ENCODE assay signal across 38 cellular contexts in the genomic region with DNA sequence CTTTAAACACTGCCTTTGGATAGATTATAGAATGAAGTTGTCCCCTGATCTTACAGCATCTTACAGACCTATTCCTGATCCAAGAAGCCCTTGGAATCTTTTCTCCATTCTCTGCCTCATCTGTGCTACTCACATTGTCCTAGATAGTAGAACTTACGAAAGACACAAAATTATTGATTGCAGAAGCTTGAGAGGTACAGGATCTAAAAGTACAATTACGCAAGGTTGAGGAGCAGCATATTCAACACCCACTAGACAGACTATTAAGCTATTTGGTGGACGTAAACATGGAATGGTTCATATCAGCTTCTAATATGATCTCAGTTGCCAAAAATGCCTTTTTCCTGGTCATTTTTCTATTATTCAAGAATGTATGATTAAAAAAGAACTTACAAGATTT.
"Had no signal": no experiment of that assay in that cellular context is flagged by ENCODE, and none has a peak within 500 bp of the region (broad histone marks: within the 10 kb centered on the region; RNA-seq: fewer than 3 reads in every experiment).

No MANE protein-coding gene starts in this region.

- H3K36me3 ChIP-seq: adrenal gland, brain microvascular endothelial cell, breast epithelium, WERI-Rb-1 had no signal

- DNase-seq: activated CD4-positive, alpha-beta memory T cell treated with anti-CD3 and anti-CD28 coated beads, Interleukin-2, amount 10 ng/mL, durations not matched to agents 7 days and 5 days; activated CD4-positive, alpha-beta T cell treated with anti-CD3 and anti-CD28 coated beads for 1 hour; activated CD4-positive, alpha-beta T cell treated with anti-CD3 and anti-CD28 coated beads for 36 hours; activated CD4-positive, alpha-beta T cell treated with anti-CD3 and anti-CD28 coated beads for 48 hours; activated CD4-positive, alpha-beta T cell treated with anti-CD3 and anti-CD28 coated beads, Interleukin-2, amount 10 ng/mL, durations not matched to agents 7 days and 5 days; activated CD4-positive, alpha-beta T cell treated with anti-CD3 and anti-CD28 coated beads, Interleukin-2, amount 50 U/mL, for 48 hours; activated CD4-positive, CD25-positive, alpha-beta regulatory T cell; activated CD8-positive, alpha-beta memory T cell treated with anti-CD3 and anti-CD28 coated beads for 24 hours; activated CD8-positive, alpha-beta memory T cell treated with anti-CD3 and anti-CD28 coated beads, Interleukin-2, amount 10 ng/mL, durations not matched to agents 7 days and 5 days; activated CD8-positive, alpha-beta memory T cell treated with anti-CD3 and anti-CD28 coated beads, Interleukin-2, amount 50 U/mL, for 48 hours; activated CD8-positive, alpha-beta T cell treated with anti-CD3 and anti-CD28 coated beads, Interleukin-2, amount 10 ng/mL, durations not matched to agents 7 days and 5 days; activated effector memory CD4-positive, alpha-beta T cell treated with Interleukin-2 at 50 U/mL for 16 hours; activated gamma-delta T cell; activated naive CD4-positive, alpha-beta T cell treated with anti-CD3 and anti-CD28 coated beads for 36 hours; activated naive CD4-positive, alpha-beta T cell treated with anti-CD3 and anti-CD28 coated beads, Interleukin-2, amount 50 U/mL, for 16 hours; activated naive CD8-positive, alpha-beta T cell treated with anti-CD3 and anti-CD28 coated beads for 36 hours; activated T-cell treated with anti-CD3 and anti-CD28 coated beads, Interleukin-2, amount 50 U/mL, for 24 hours; activated T-cell treated with anti-CD3 and anti-CD28 coated beads, Interleukin-2, amount 50 U/mL, for 48 hours; amniotic stem cell; aorta; body of pancreas; brain microvascular endothelial cell; cerebellar nuclear complex; T-helper 1 cell; T-helper 2 cell; T-helper 9 cell; WERI-Rb-1 had no signal

- H3K4me3 ChIP-seq: adrenal gland, body of pancreas, breast epithelium had no signal

- ATAC-seq: activated CD4-positive, alpha-beta T cell treated with anti-CD3 and anti-CD28 coated beads for 36 hours; activated CD4-positive, CD25-positive, alpha-beta regulatory T cell treated with anti-CD3 and anti-CD28 coated beads, Interleukin-2, amount 50 U/mL, for 24 hours; activated CD8-positive, alpha-beta memory T cell treated with anti-CD3 and anti-CD28 coated beads, Interleukin-2, amount 10 ng/mL, durations not matched to agents 7 days and 5 days; activated CD8-positive, alpha-beta T cell treated with anti-CD3 and anti-CD28 coated beads, Interleukin-2, amount 10 ng/mL, durations not matched to agents 7 days and 5 days; activated naive CD4-positive, alpha-beta T cell treated with anti-CD3 and anti-CD28 coated beads, Interleukin-2, amount 50 U/mL, for 72 hours; body of pancreas; WTC11 had no signal

- H3K27me3 ChIP-seq: adrenal gland, body of pancreas, brain microvascular endothelial cell had no signal

- H3K4me1 Mint-ChIP-seq: activated CD4-positive, alpha-beta memory T cell treated with anti-CD3 and anti-CD28 coated beads, Interleukin-2, amount 10 ng/mL, durations not matched to agents 7 days and 5 days; activated CD4-positive, alpha-beta T cell treated with anti-CD3 and anti-CD28 coated beads for 36 hours; activated CD4-positive, alpha-beta T cell treated with anti-CD3 and anti-CD28 coated beads, Interleukin-2, amount 10 ng/mL, durations not matched to agents 7 days and 5 days; activated CD8-positive, alpha-beta memory T cell treated with anti-CD3 and anti-CD28 coated beads, Interleukin-2, amount 10 ng/mL, durations not matched to agents 7 days and 5 days; activated naive CD8-positive, alpha-beta T cell treated with anti-CD3 and anti-CD28 coated beads for 36 hours; central memory CD8-positive, alpha-beta T cell had no signal

- H3K27ac Mint-ChIP-seq: activated CD4-positive, alpha-beta memory T cell treated with anti-CD3 and anti-CD28 coated beads, Interleukin-2, amount 10 ng/mL, durations not matched to agents 7 days and 5 days; activated CD4-positive, alpha-beta T cell treated with anti-CD3 and anti-CD28 coated beads for 36 hours; activated CD4-positive, alpha-beta T cell treated with anti-CD3 and anti-CD28 coated beads, Interleukin-2, amount 10 ng/mL, durations not matched to agents 7 days and 5 days; activated CD8-positive, alpha-beta memory T cell treated with anti-CD3 and anti-CD28 coated beads, Interleukin-2, amount 10 ng/mL, durations not matched to agents 7 days and 5 days; activated CD8-positive, alpha-beta T cell treated with anti-CD3 and anti-CD28 coated beads, Interleukin-2, amount 10 ng/mL, durations not matched to agents 7 days and 5 days; activated naive CD4-positive, alpha-beta T cell treated with anti-CD3 and anti-CD28 coated beads for 36 hours; activated naive CD4-positive, alpha-beta T cell treated with anti-CD3 and anti-CD28 coated beads, Interleukin-2, amount 50 U/mL, for 72 hours; activated naive CD8-positive, alpha-beta T cell treated with anti-CD3 and anti-CD28 coated beads for 36 hours; activated T-cell treated with anti-CD3 and anti-CD28 coated beads, Interleukin-2, amount 50 U/mL, for 24 hours; activated T-helper 2 cell treated with anti-CD3 and anti-CD28 coated beads, Interferon-gamma antibody, Interleukin-2, Interleukin-4, amounts not matched to agents 10 μg/mL and 5 μg/mL and 100 μg/mL, durations not matched to agents 14 hours and 24 hours and 36 hours; T-helper 1 cell treated with Interleukin-12 subunit alpha and Interleukin-12 subunit beta and Interleukin-4 antibody, amounts not matched to agents 30 μg/mL and 1 μg/mL, for 36 hours; T-helper 2 cell treated with Interferon-gamma antibody and Interleukin-4, amounts not matched to agents 5 μg/mL and 100 μg/mL, for 36 hours; WTC11 had no signal

- H3K4me3 Mint-ChIP-seq: activated CD4-positive, alpha-beta memory T cell treated with anti-CD3 and anti-CD28 coated beads, Interleukin-2, amount 10 ng/mL, durations not matched to agents 7 days and 5 days; activated CD4-positive, alpha-beta T cell treated with anti-CD3 and anti-CD28 coated beads for 36 hours; activated CD4-positive, alpha-beta T cell treated with anti-CD3 and anti-CD28 coated beads, Interleukin-2, amount 10 ng/mL, durations not matched to agents 7 days and 5 days; activated CD8-positive, alpha-beta memory T cell treated with anti-CD3 and anti-CD28 coated beads, Interleukin-2, amount 10 ng/mL, durations not matched to agents 7 days and 5 days; activated CD8-positive, alpha-beta T cell treated with anti-CD3 and anti-CD28 coated beads, Interleukin-2, amount 10 ng/mL, durations not matched to agents 7 days and 5 days; activated naive CD4-positive, alpha-beta T cell treated with anti-CD3 and anti-CD28 coated beads for 36 hours; activated naive CD8-positive, alpha-beta T cell treated with anti-CD3 and anti-CD28 coated beads for 36 hours; activated T-cell treated with anti-CD3 and anti-CD28 coated beads, Interleukin-2, amount 50 U/mL, for 24 hours; central memory CD8-positive, alpha-beta T cell; T-helper 1 cell treated with Interleukin-12 subunit alpha and Interleukin-12 subunit beta and Interleukin-4 antibody, amounts not matched to agents 30 μg/mL and 1 μg/mL, for 36 hours; T-helper 2 cell treated with Interferon-gamma antibody and Interleukin-4, amounts not matched to agents 5 μg/mL and 100 μg/mL, for 36 hours; WTC11 had no signal

- FAIRE-seq: astrocyte, TTC549 had no signal

- H3K9me3 ChIP-seq: adrenal gland, body of pancreas, breast epithelium had no signal

- H3K4me1 ChIP-seq: adrenal gland, body of pancreas, breast epithelium had no signal

- H3K27ac ChIP-seq: adrenal gland, body of pancreas, brain microvascular endothelial cell, breast epithelium, WERI-Rb-1 had no signal

- H3K9me3 Mint-ChIP-seq: activated CD4-positive, alpha-beta memory T cell treated with anti-CD3 and anti-CD28 coated beads, Interleukin-2, amount 10 ng/mL, durations not matched to agents 7 days and 5 days; activated CD4-positive, alpha-beta T cell treated with anti-CD3 and anti-CD28 coated beads, Interleukin-2, amount 10 ng/mL, durations not matched to agents 7 days and 5 days; activated naive CD4-positive, alpha-beta T cell treated with anti-CD3 and anti-CD28 coated beads for 36 hours; activated naive CD4-positive, alpha-beta T cell treated with anti-CD3 and anti-CD28 coated beads, Interleukin-2, amount 50 U/mL, for 72 hours; activated naive CD8-positive, alpha-beta T cell treated with anti-CD3 and anti-CD28 coated beads for 36 hours; activated T-cell treated with anti-CD3 and anti-CD28 coated beads, Interleukin-2, amount 50 U/mL, for 24 hours; activated T-helper 2 cell treated with anti-CD3 and anti-CD28 coated beads, Interferon-gamma antibody, Interleukin-2, Interleukin-4, amounts not matched to agents 10 μg/mL and 5 μg/mL and 100 μg/mL, durations not matched to agents 14 hours and 24 hours and 36 hours; central memory CD8-positive, alpha-beta T cell; T-helper 1 cell treated with Interleukin-12 subunit alpha and Interleukin-12 subunit beta and Interleukin-4 antibody, amounts not matched to agents 30 μg/mL and 1 μg/mL, for 36 hours; T-helper 2 cell treated with Interferon-gamma antibody and Interleukin-4, amounts not matched to agents 5 μg/mL and 100 μg/mL, for 36 hours; WTC11 had no signal

- H3K36me3 Mint-ChIP-seq: activated CD8-positive, alpha-beta memory T cell treated with anti-CD3 and anti-CD28 coated beads, Interleukin-2, amount 10 ng/mL, durations not matched to agents 7 days and 5 days; activated naive CD4-positive, alpha-beta T cell treated with anti-CD3 and anti-CD28 coated beads, Interleukin-2, amount 50 U/mL, for 72 hours; activated naive CD8-positive, alpha-beta T cell treated with anti-CD3 and anti-CD28 coated beads for 36 hours; WTC11 had no signal
